In genomic region chr19:3398114-3398899, GRCh38 we compare ENCODE assay signal across 1 cellular context.
TF ChIP-seq lines count a peak whose summit lies in the region.

No MANE protein-coding gene starts in this region.

TF ChIP-seq in HepG2, 621 proteins besides CTCF, POLR2A, EP300 and RAD21 (continued from another document and continues in another):
- TF ChIP-seq ZNF800 (CRISPR knock-in tag; IDR thresholded peaks at IDR 0.05) (no peak), BCLAF1 (IDR thresholded peaks at IDR 0.05) (no peak), ESRRA (CRISPR knock-in tag; IDR thresholded peaks at IDR 0.05; ENCODE audit: low read depth) (0 out of 2 replicates have a peak, but pooled peaks have one; percentile 23), TERF1 (CRISPR knock-in tag; IDR thresholded peaks at IDR 0.05) (no peak), SNAPC5 (CRISPR knock-in tag; IDR thresholded peaks at IDR 0.05; ENCODE audit: borderline replicate concordance) (no peak; the same call in 1 of the 2 replicates), ZNF446 (CRISPR knock-in tag; IDR thresholded peaks at IDR 0.05) (no peak), SOX5 (CRISPR knock-in tag; IDR thresholded peaks at IDR 0.05; ENCODE audit: borderline replicate concordance) (peak; percentile 86; the same call in 1 of the 2 replicates), ZNF713 (CRISPR knock-in tag; IDR thresholded peaks at IDR 0.05) (no peak), ZNF33A (CRISPR knock-in tag; IDR thresholded peaks at IDR 0.05; ENCODE audit: borderline replicate concordance) (no peak), ZNF891 (CRISPR knock-in tag; IDR thresholded peaks at IDR 0.05) (no peak), MLXIP (CRISPR knock-in tag; IDR thresholded peaks at IDR 0.05; ENCODE audit: borderline replicate concordance) (no peak), MNT (IDR thresholded peaks at IDR 0.05) (no peak), PAWR (CRISPR knock-in tag; IDR thresholded peaks at IDR 0.05; ENCODE audit: borderline replicate concordance) (no peak), HNF1B (CRISPR knock-in tag; IDR thresholded peaks at IDR 0.05) (peak; percentile 49), FOXP1 (IDR thresholded peaks at IDR 0.05) (no peak), FOXP1 (CRISPR knock-in tag; IDR thresholded peaks at IDR 0.05) (peak; percentile 59; the same call in 1 of the 2 replicates), ZNF569 (CRISPR knock-in tag; IDR thresholded peaks at IDR 0.05; ENCODE audit: borderline replicate concordance) (no peak), ZFP36L1 (CRISPR knock-in tag; IDR thresholded peaks at IDR 0.05) (peak; percentile 91; the same call in 1 of the 2 replicates), NFE2L2 (IDR thresholded peaks at IDR 0.05; ENCODE audit: low read length) (no peak), PAF1 (CRISPR knock-in tag; IDR thresholded peaks at IDR 0.05) (no peak), MTERF4 (CRISPR knock-in tag; IDR thresholded peaks at IDR 0.05) (no peak), HNF4A (CRISPR knock-in tag; IDR thresholded peaks at IDR 0.05) (peak; percentile 71), KAT2B (IDR thresholded peaks at IDR 0.05; ENCODE audit: borderline replicate concordance, low read depth, low read length) (no peak), KAT7 (CRISPR knock-in tag; IDR thresholded peaks at IDR 0.05; ENCODE audit: borderline replicate concordance) (no peak), KDM4B (CRISPR knock-in tag; IDR thresholded peaks at IDR 0.05) (peak; percentile 78), ZNF747 (CRISPR knock-in tag; IDR thresholded peaks at IDR 0.05; ENCODE audit: borderline replicate concordance) (no peak; the same call in 1 of the 2 replicates), KDM1A (CRISPR knock-in tag; IDR thresholded peaks at IDR 0.05) (no peak; the same call in 1 of the 2 replicates), AFF4 (CRISPR knock-in tag; IDR thresholded peaks at IDR 0.05) (no peak), REL (CRISPR knock-in tag; conservative IDR thresholded peaks at IDR 0.05) (peak; percentile 79), TFAP4 (IDR thresholded peaks at IDR 0.05; ENCODE audit: borderline replicate concordance, low read depth) (peak; percentile 96; the same call in 1 of the 2 replicates), RNF2 (conservative IDR thresholded peaks at IDR 0.05; ENCODE audit: low read depth) (no peak), ZBTB42 (CRISPR knock-in tag; IDR thresholded peaks at IDR 0.05) (no peak; the same call in 1 of the 2 replicates), GLMP (CRISPR knock-in tag; IDR thresholded peaks at IDR 0.05; ENCODE audit: borderline replicate concordance) (no peak), ZNF781 (CRISPR knock-in tag; IDR thresholded peaks at IDR 0.05; ENCODE audit: borderline replicate concordance, not compliant biosample characterization) (no peak), ZNF547 (CRISPR knock-in tag; IDR thresholded peaks at IDR 0.05) (0 out of 2 replicates have a peak, but pooled peaks have one; percentile 20), SP4 (CRISPR knock-in tag; IDR thresholded peaks at IDR 0.05) (peak; percentile 86), ISX (CRISPR knock-in tag; conservative IDR thresholded peaks at IDR 0.05) (no peak), ZNF660 (CRISPR knock-in tag; IDR thresholded peaks at IDR 0.05; ENCODE audit: borderline replicate concordance, low read depth) (peak; percentile 88; the same call in 1 of the 2 replicates), ZNF546 (CRISPR knock-in tag; conservative IDR thresholded peaks at IDR 0.05) (no peak)
